In the genomic region with DNA sequence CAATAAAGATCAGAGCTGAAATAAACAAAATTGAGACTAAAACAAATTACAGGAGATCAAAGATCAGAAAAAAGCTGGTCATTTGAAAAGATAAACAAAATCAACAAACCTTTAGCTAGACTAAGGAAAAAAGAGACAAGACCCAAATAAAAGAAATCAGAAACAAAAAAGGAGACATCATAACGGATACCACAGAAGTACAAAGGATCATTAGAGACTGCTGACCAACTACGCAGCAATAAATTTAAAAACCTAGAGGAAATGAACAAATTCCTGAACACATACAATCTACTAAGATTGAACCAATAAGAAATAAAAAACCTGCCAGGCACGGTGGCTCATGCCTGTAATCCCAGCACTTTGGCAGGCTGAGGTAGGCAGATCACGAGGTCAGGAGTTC, we compare ENCODE assay signal across 22 cellular contexts. TPM values are rescaled to one million over a fixed set of nuclear protein-coding genes. Genes with fewer than 3 reads are reported as not detected.
DNase-seq lines count a peak whose midpoint lies in the region; ATAC-seq, FAIRE-seq and TF ChIP-seq lines count a peak whose summit lies in the region.
"Had no signal": no experiment of that assay in that cellular context is flagged by ENCODE, and none has a peak within 500 bp of the region (broad histone marks: within the 10 kb centered on the region; RNA-seq: fewer than 3 reads in every experiment).

No MANE protein-coding gene starts in this region.

- H3K4me3 Mint-ChIP-seq in CD14-positive monocyte (no peak overlapping the region), natural killer cell (no peak overlapping the region)

- no TSS peak for BruUV-seq in GM12878 (replicated peaks; lab: Mats Ljungman, UMichigan)

- TF ChIP-seq CTCF in CD14-positive monocyte (IDR thresholded peaks at IDR 0.05) (no peak), HEK293 (tag by site-specific recombination; IDR thresholded peaks at IDR 0.05) (no peak), GM12878 (IDR thresholded peaks at IDR 0.05 in 2 of 3, conservative IDR thresholded peaks at IDR 0.05 in 1 of 3; ENCODE audit: control insufficient read depth in 2 of 3, extremely low read depth in 1 of 3, insufficient read depth in 1 of 3, low read depth in 3 of 3, low read length in 3 of 3) (no peak), natural killer cell (IDR thresholded peaks at IDR 0.05) (no peak), transverse colon (IDR thresholded peaks at IDR 0.05) (no peak)

- H3K9me3 ChIP-seq in HEK293 (ENCODE audit: control insufficient read depth, insufficient read depth, low read depth, low read length) (peaks cover 5% of the 10 kb centered on the region; the same call in 1 of the 2 replicates), GM12878 (replicated peaks; ENCODE audit: control insufficient read depth, insufficient read depth, low read length) (no peaks in the 10 kb centered on the region; the same call in 2 of the 3 replicates), transverse colon (no peaks in the 10 kb centered on the region)
- H3K9me3 ChIP-seq: A549 had no signal

- H3K27ac ChIP-seq in HEK293 (ENCODE audit: extremely low read depth, low read depth, low read length) (no peak overlapping the region), GM12878 (ENCODE audit: control insufficient read depth, insufficient read depth) (no peak overlapping the region), transverse colon (no peak overlapping the region)
- H3K27ac ChIP-seq: A549 had no signal

- SMC1A ChIA-PET in GM12878 (lab: Charles Lee; ENCODE audit: uncharacterized antibody, unreplicated experiment), result interaction anchor here (0.7 to 4.5 kb wide), 8 partner anchors 10 to 98 kb away, joined by 3 to 22 read pairs (median 8); no protein-coding TSS in a partner anchor

- H3K36me3 ChIP-seq in HEK293 (ENCODE audit: control insufficient read depth in 2 of 2, insufficient read depth in 1 of 2, low read length in 2 of 2) (no peaks in the 10 kb centered on the region; a peak in 1 of 3 replicates), GM12878 (ENCODE audit: control insufficient read depth in 2 of 2, insufficient read depth in 2 of 2, low read length in 1 of 2) (peaks cover 0 to 7% of the 10 kb centered on the region in 2 experiments; a peak in 2 of 4 replicates), transverse colon (no peaks in the 10 kb centered on the region)

- no peak overlapping the region for H3K4me2 ChIP-seq in GM12878 (ENCODE audit: control insufficient read depth, insufficient read depth)

- POLR2A ChIA-PET in HEK293 (lab: Yijun Ruan, JAX), result no interaction called here
- POLR2A ChIA-PET in GM12878 (lab: Charles Lee), result interaction anchor here (0.9 to 2.7 kb wide), 3 partner anchors 11 to 87 kb away, joined by 3 to 11 read pairs (median 5); no protein-coding TSS in a partner anchor

- H3K79me2 ChIP-seq in GM12878 (ENCODE audit: control insufficient read depth, insufficient read depth, low read length), result peaks cover 90% of the 10 kb centered on the region

- RAD21 ChIA-PET in GM12878 (lab: Charles Lee; ENCODE audit: unreplicated experiment), result interaction anchor here (3.0 kb wide), 1 partner anchor 11 kb away, joined by 20 read pairs; no protein-coding TSS in a partner anchor

- peaks cover 9% of the 10 kb centered on the region; the same call in 1 of the 2 replicates for H4K20me1 ChIP-seq in GM12878 (ENCODE audit: control insufficient read depth, insufficient read depth)

- peaks cover 0 to 7% of the 10 kb centered on the region in 2 donors for H3K36me3 Mint-ChIP-seq in CD14-positive monocyte
- no peaks in the 10 kb centered on the region for H3K36me3 Mint-ChIP-seq in natural killer cell

- TF ChIP-seq RAD21 in GM12878 (IDR thresholded peaks at IDR 0.05; ENCODE audit: insufficient read depth, low read depth, low read length), result no peak

- no peak overlapping the region for H2AFZ ChIP-seq in GM12878 (ENCODE audit: control insufficient read depth, low read depth, low read length)

- H3K4me3 ChIP-seq in HEK293 (ENCODE audit: low read depth, low read length), result no peak overlapping the region
- peak overlapping the region; percentile 29; the same call in 1 of the 2 replicates for H3K4me3 ChIP-seq in GM12878
- no peak overlapping the region for H3K4me3 ChIP-seq in transverse colon
- H3K4me3 ChIP-seq: A549; BLaER1 treated with 17β-estradiol and CSF1 and Interleukin-3, amounts not matched to agents 10 nM and 100 nM had no signal

- H3K4me1 Mint-ChIP-seq in CD14-positive monocyte, result peaks cover 52% of the 10 kb centered on the region
- H3K4me1 Mint-ChIP-seq in natural killer cell, result peaks cover 76 to 88% of the 10 kb centered on the region in 2 donors

- H3K4me1 ChIP-seq in HEK293 (ENCODE audit: control insufficient read depth, insufficient read depth, low read length) (no peaks in the 10 kb centered on the region), GM12878 (ENCODE audit: control insufficient read depth, insufficient read depth, low read length) (peaks cover 47% of the 10 kb centered on the region), transverse colon (peaks cover 0 to 76% (median 47%) of the 10 kb centered on the region in 4 donors)

- no peak for TF ChIP-seq EP300 in GM12878 (IDR thresholded peaks at IDR 0.05; ENCODE audit: borderline replicate concordance in 1 of 2, control insufficient read depth in 1 of 2, low read depth in 2 of 2, low read length in 2 of 2)
- no peak for TF ChIP-seq EP300 in transverse colon (IDR thresholded peaks at IDR 0.05; ENCODE audit: low read depth)

- TF ChIP-seq POLR2A in GM12878 (IDR thresholded peaks at IDR 0.05; ENCODE audit: low read depth, low read length) (no peak), transverse colon (IDR thresholded peaks at IDR 0.05) (no peak)

- H3K27ac Mint-ChIP-seq in CD14-positive monocyte, result peak overlapping the region in 4 of 7 donors; percentile 4 to 63 (median 36)
- peak overlapping the region; percentile 35 to 63 for H3K27ac Mint-ChIP-seq in natural killer cell

- ATAC-seq in GM12878, result no peak
- ATAC-seq in natural killer cell, result no peak
- ATAC-seq in GM18502 (IDR thresholded peaks at IDR 0.05; ENCODE audit: poor library complexity, unreplicated experiment), result no peak
- ATAC-seq: A549, Panc1 had no signal

- H3K27me3 Mint-ChIP-seq in CD14-positive monocyte (ENCODE audit: low read depth in 3 of 3) (no peaks in the 10 kb centered on the region), natural killer cell (ENCODE audit: low read depth in 2 of 2) (no peaks in the 10 kb centered on the region)

- H3K27me3 ChIP-seq in GM12878 (replicated peaks in 1 of 2; ENCODE audit: control insufficient read depth in 2 of 2, insufficient read depth in 2 of 2, low read length in 1 of 2), result no peaks in the 10 kb centered on the region
- no peaks in the 10 kb centered on the region for H3K27me3 ChIP-seq in transverse colon
- H3K27me3 ChIP-seq: BLaER1 treated with 17β-estradiol and CSF1 and Interleukin-3, amounts not matched to agents 10 nM and 100 nM had no signal

- FAIRE-seq in GM12878 (lab: Jason Lieb, UNC), result no peak
- FAIRE-seq: A549, GM19239, H54 had no signal

- CTCF ChIA-PET in HEK293 (lab: Yijun Ruan, JAX) (interaction anchor here (1.1 kb wide), 1 partner anchor 17 kb away, joined by 4 read pairs; no protein-coding TSS in a partner anchor), GM12878 (lab: Yijun Ruan, JAX) (interaction anchor here (0.9 to 2.8 kb wide), 3 partner anchors 11 to 21 kb away, joined by 3 to 27 read pairs (median 7); no protein-coding TSS in a partner anchor)

- H3K9me3 Mint-ChIP-seq in CD14-positive monocyte (peaks cover 0 to 5% (median 0%) of the 10 kb centered on the region in 7 donors), natural killer cell (no peaks in the 10 kb centered on the region)

- intact Hi-C loops in CD14-positive monocyte (cut with micrococcal nuclease) (no loop called here), GM12878 (cut with micrococcal nuclease; ENCODE audit: unreplicated experiment) (no loop called here), natural killer cell (cut with micrococcal nuclease) (no loop called here), transverse colon (cut with DNase I; ENCODE audit: low total_unique reads) (no loop called here)

- H3K9ac ChIP-seq in GM12878 (ENCODE audit: control insufficient read depth, insufficient read depth, low read length), result no peak overlapping the region
- H3K9ac ChIP-seq: BLaER1 treated with 17β-estradiol and CSF1 and Interleukin-3, amounts not matched to agents 10 nM and 100 nM had no signal

- in situ Hi-C loops in GM12878 (cut with MboI), result no loop called here
- in situ Hi-C loops in transverse colon (cut with MboI; ENCODE audit: low pct_ligation_motif_present in 1 of 4, low pct_unique_long_range_greater_than_20kb in 1 of 4, low sequenced_read_pairs in 3 of 4), result loop anchor here in 1 of 4 donors (25.0 kb wide), 1 partner anchor 225 kb away; no protein-coding TSS in a partner anchor

- no peak for DNase-seq in CD14-positive monocyte (ENCODE audit: low spot score)
- no peak for DNase-seq in GM12878 (ENCODE audit: low read depth, low spot score)
- DNase-seq in natural killer cell, result no peak
- DNase-seq in transverse colon, result no peak
- no peak for DNase-seq in foreskin melanocyte
- no peak for DNase-seq in activated T-cell treated with anti-CD3 and anti-CD28 coated beads, Interleukin-2, amount 50 U/mL, for 48 hours
- DNase-seq: COR-L47, DMS153, EL, KG1, NCI-H1092, NCI-H146, NCI-H2081, NCI-H510A, NCI-H774 had no signal

- WGBS in GM12878 (ENCODE audit: insufficient coverage, insufficient replicate concordance, low lambda C conversion rate, missing lambda C conversion rate), result 92% methylated on average over 4 of the region's 4 CpGs
- 74 to 79% methylated on average over 3 to 4 of the region's 4 CpGs for WGBS in transverse colon (ENCODE audit: low coverage in 1 of 2), 2 donors

RNA-seq across cellular contexts. Expression of a gene that starts 33.7 kb away (rescaled TPM):
- polyA plus RNA-seq in CD14-positive monocyte, result 1 to 10 TPM; 2.8 to 5.9 TPM
- 756 and 775 TPM in 2 replicates for total RNA-seq in GM12878 (2013; cell fraction: nucleolus; rRNA removed)
- total RNA-seq in GM12878 (2014; rRNA removed), result 81.6 and 89.0 TPM in 2 replicates
- total RNA-seq in GM12878 (2014; rRNA removed; fragmentation: Illumina TruSeq; extraction: Trizol), result 81.4 and 96.3 TPM in 2 replicates
- total RNA-seq in GM12878 (2021), result 71.0 and 78.8 TPM in 2 replicates
- 59.4 TPM for polyA plus RNA-seq in GM12878 (2011; ENCODE audit: low read depth)
- 83.7 and 114 TPM in 2 replicates for polyA plus RNA-seq in GM12878 (2011; rRNA removed)
- 34.3 and 50.2 TPM in 2 replicates for polyA plus RNA-seq in GM12878 (2011; cell fraction: cytosol; rRNA removed)
- 129 and 138 TPM in 2 replicates for polyA plus RNA-seq in GM12878 (2011; cell fraction: nucleus; rRNA removed)
- polyA plus RNA-seq in GM12878 (2012), result 52.3 and 70.2 TPM in 2 replicates
- 106 and 137 TPM in 2 replicates for polyA plus RNA-seq in GM12878 (2014; fragmentation: Illumina TruSeq; extraction: Trizol)
- polyA plus RNA-seq in GM12878 (2014; fragmentation: Nextera tagmentation; extraction: Ambion mirVana), result 10 to 100 TPM; 26.2 to 30.6 TPM
- polyA plus RNA-seq in GM12878 (2014; rRNA removed), result 40.9 and 45.4 TPM in 2 replicates
- polyA plus RNA-seq in GM12878 (2016; fragmentation: Nextera tagmentation; extraction: Ambion mirVana), result 10 to 100 TPM; 27.1 to 33.9 TPM
- polyA minus RNA-seq in GM12878 (2011; rRNA and poly(A)+ RNA removed), result 177 and 275 TPM in 2 replicates
- 60.3 and 62.2 TPM in 2 replicates for polyA minus RNA-seq in GM12878 (2011; cell fraction: cytosol; rRNA and poly(A)+ RNA removed)
- polyA minus RNA-seq in GM12878 (2011; cell fraction: nucleus; rRNA and poly(A)+ RNA removed), result 135 and 222 TPM in 2 replicates
- total RNA-seq in natural killer cell, result 100 to 1,000 TPM; 184 to 204 (median 199) TPM
- 100 to 1,000 TPM; 103 to 181 (median 115) TPM for total RNA-seq in transverse colon
